8 cellular contexts compared by ENCODE assay signal in the genomic region with DNA sequence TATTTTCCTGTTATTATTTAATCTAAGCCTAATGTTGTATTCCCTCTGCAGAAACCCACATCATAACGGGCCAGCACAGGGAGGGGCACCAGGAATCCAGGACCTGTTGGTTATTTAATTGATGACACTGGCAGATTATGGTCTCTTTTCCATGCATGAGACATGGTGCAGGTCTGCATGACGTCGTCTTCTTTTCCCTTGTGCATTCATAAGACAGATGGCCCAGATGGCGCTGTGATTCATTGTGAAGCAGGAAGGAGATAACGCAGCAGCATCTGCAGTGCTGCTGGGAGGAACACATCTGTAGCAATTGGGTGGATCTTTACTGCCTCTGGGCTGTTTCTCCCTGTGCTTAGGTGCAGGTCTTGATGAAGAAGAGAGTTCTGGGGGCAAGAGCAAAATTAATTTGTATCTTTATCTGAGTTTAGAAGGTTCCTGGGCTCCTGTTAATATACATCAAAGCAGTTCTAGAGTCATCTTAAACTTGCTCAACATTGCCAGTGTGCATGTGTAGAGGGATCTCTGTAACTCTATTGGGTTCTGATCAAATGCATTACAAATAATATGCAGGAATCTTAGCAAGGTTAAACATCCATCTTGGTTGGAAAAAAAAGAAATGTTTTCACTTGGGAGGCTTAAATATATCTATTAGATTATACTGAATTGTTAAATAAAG.
DNase-seq lines count a peak whose midpoint lies in the region; ATAC-seq and TF ChIP-seq lines count a peak whose summit lies in the region.

No MANE protein-coding gene starts in this region.

- H3K27me3 Mint-ChIP-seq in activated B cell treated with CpG ODN at 0.5 μM for 24 hours = no peaks in the 10 kb centered on the region

- POLR2A ChIA-PET in activated B cell treated with CpG ODN at 0.5 μM for 24 hours (lab: Charles Lee) = no interaction called here

- no peak overlapping the region for H3K27ac Mint-ChIP-seq in activated B cell treated with CpG ODN at 0.5 μM for 24 hours

- ATAC-seq in HG03103 (IDR thresholded peaks at IDR 0.05; ENCODE audit: low read depth, unreplicated experiment) (peak; percentile 71), activated B cell treated with CpG ODN at 0.5 μM for 24 hours (ENCODE audit: low read depth) (peak; percentile 28), GM19023 (IDR thresholded peaks at IDR 0.05; ENCODE audit: unreplicated experiment) (no peak)

- H3K36me3 Mint-ChIP-seq in activated B cell treated with CpG ODN at 0.5 μM for 24 hours (ENCODE audit: low read depth) = no peaks in the 10 kb centered on the region

- H3K9me3 Mint-ChIP-seq in activated B cell treated with CpG ODN at 0.5 μM for 24 hours = no peaks in the 10 kb centered on the region

- no peak overlapping the region for H3K4me3 Mint-ChIP-seq in activated B cell treated with CpG ODN at 0.5 μM for 24 hours

- DNase-seq in NCI-H345 (lab: John Stamatoyannopoulos, UW) (peak; percentile 1), NCI-H345 treated with DMSO at 0.1 percent for 48 hours (lab: John Stamatoyannopoulos, UW; ENCODE audit: unreplicated experiment) (no peak), activated B cell treated with CpG ODN at 0.5 μM for 24 hours (no peak), posterior vena cava (ENCODE audit: low spot score) (peak; percentile 76)
- no peak for DNase-seq in central memory CD4-positive, alpha-beta T cell
- no peak for DNase-seq in activated naive CD4-positive, alpha-beta T cell treated with anti-CD3 and anti-CD28 coated beads, Interleukin-2, amount 50 U/mL, for 16 hours

- intact Hi-C loops in activated B cell treated with CpG ODN at 0.5 μM for 24 hours (cut with micrococcal nuclease) (no loop called here), posterior vena cava (cut with DNase I) (no loop called here)

- peaks cover 14% of the 10 kb centered on the region for H3K4me1 Mint-ChIP-seq in activated B cell treated with CpG ODN at 0.5 μM for 24 hours

- CTCF ChIA-PET in activated B cell treated with CpG ODN at 0.5 μM for 24 hours (lab: Charles Lee) = no interaction called here

- TF ChIP-seq CTCF in activated B cell treated with CpG ODN at 0.5 μM for 24 hours (IDR thresholded peaks at IDR 0.05) = no peak

Comparison
In these comparisons a context has a peak if more than half of its experiments do, and no peak if none do; other contexts are left out.
1. DNase-seq: peak in NCI-H345 (single experiment) and posterior vena cava (single experiment); none in NCI-H345 treated with DMSO at 0.1 percent for 48 hours (single experiment), activated B cell treated with CpG ODN at 0.5 μM for 24 hours (single experiment), central memory CD4-positive, alpha-beta T cell (single experiment) and activated naive CD4-positive, alpha-beta T cell treated with anti-CD3 and anti-CD28 coated beads, Interleukin-2, amount 50 U/mL, for 16 hours (single experiment).